In genomic region chr9:130060296-130060695, GRCh38 we compare ENCODE assay signal across 29 cellular contexts.
"Had no signal": no experiment of that assay in that cellular context is flagged by ENCODE, and none has a peak within 500 bp of the region (broad histone marks: within the 10 kb centered on the region; RNA-seq: fewer than 3 reads in every experiment).

No MANE protein-coding gene starts in this region.

- H3K4me1 Mint-ChIP-seq: nephron progenitor cell, neural crest cell had no signal

- H3K4me3 Mint-ChIP-seq: naive thymus-derived CD8-positive, alpha-beta T cell; natural killer cell treated with Interleukin-12 subunit alpha and Interleukin-12 subunit beta and Interleukin-15 and Interleukin-18, amount 100 ng/mL, for 72 hours; nephron progenitor cell; neural crest cell; stimulated activated effector memory CD8-positive, alpha-beta T cell treated with anti-CD3 and anti-CD28 coated beads, Interleukin-12 subunit alpha, Interleukin-12 subunit beta, amount 100 ng/mL, for 72 hours; stimulated activated naive B cell treated with anti-CD40 and anti-IgM and Interleukin-4, amounts not matched to agents 10 μg/mL and 1 μg/mL and 100 μg/mL, for 72 hours; stimulated activated naive CD8-positive, alpha-beta T cell treated with anti-CD3 and anti-CD28 coated beads, Interleukin-15, Interleukin-2, amounts not matched to agents 100 ng/mL and 50 ng/mL, for 24 hours; type B pancreatic cell had no signal

- H3K27ac Mint-ChIP-seq: nephron progenitor cell; progenitor cell of endocrine pancreas; stimulated activated naive CD8-positive, alpha-beta T cell treated with anti-CD3 and anti-CD28 coated beads, Interleukin-15, Interleukin-2, amounts not matched to agents 100 ng/mL and 50 ng/mL, for 24 hours; type B pancreatic cell had no signal

- H3K9me3 Mint-ChIP-seq: naive thymus-derived CD8-positive, alpha-beta T cell; natural killer cell treated with Interleukin-12 subunit alpha and Interleukin-12 subunit beta and Interleukin-15 and Interleukin-18, amount 100 ng/mL, for 72 hours; nephron progenitor cell; neural crest cell; stimulated activated effector memory CD8-positive, alpha-beta T cell treated with anti-CD3 and anti-CD28 coated beads, Interleukin-12 subunit alpha, Interleukin-12 subunit beta, amount 100 ng/mL, for 72 hours; stimulated activated naive B cell treated with anti-CD40 and anti-IgM and Interleukin-4, amounts not matched to agents 10 μg/mL and 1 μg/mL and 100 μg/mL, for 72 hours; stimulated activated naive CD8-positive, alpha-beta T cell treated with anti-CD3 and anti-CD28 coated beads, Interleukin-15, Interleukin-2, amounts not matched to agents 100 ng/mL and 50 ng/mL, for 24 hours; type B pancreatic cell had no signal

- H3K36me3 ChIP-seq: ovary, right lobe of liver, transverse colon, uterus had no signal

- DNase-seq: naive thymus-derived CD8-positive, alpha-beta T cell; nephron progenitor cell; nucleus accumbens; ovary; psoas muscle; right cardiac atrium; right lobe of liver; small intestine; stimulated activated CD4-positive, alpha-beta T cell treated with anti-CD3 and anti-CD28 coated beads, Interleukin-15, amount 100 ng/mL, for 24 hours; stimulated activated CD4-positive, alpha-beta T cell treated with anti-CD3 and anti-CD28 coated beads, Interleukin-2, amount 100 ng/mL, for 24 hours; stimulated activated CD4-positive, alpha-beta T cell treated with anti-CD3 and anti-CD28 coated beads, Interleukin-2, amount 100 ng/mL, for 48 hours; stimulated activated CD4-positive, alpha-beta T cell treated with anti-CD3 and anti-CD28 coated beads, Interleukin-4, amount 100 ng/mL, for 24 hours; stimulated activated naive B cell treated with anti-CD40 and anti-IgM and Interleukin-4, amounts not matched to agents 10 μg/mL and 1 μg/mL and 100 μg/mL, for 72 hours; stimulated activated naive CD4-positive, alpha-beta T cell treated with Interleukin-2 at 50 U/mL for 16 hours; testis; tibial artery; transverse colon; upper lobe of right lung; uterus had no signal

- H3K9me3 ChIP-seq: neutrophil, ovary, psoas muscle, right lobe of liver, sigmoid colon, suprapubic skin, testis, tibial artery, transverse colon, upper lobe of right lung, uterus had no signal

- H3K4me1 ChIP-seq: psoas muscle, testis, uterus had no signal

- H3K4me3 ChIP-seq: ovary, psoas muscle, right lobe of liver, sigmoid colon, suprapubic skin, testis, tibial artery, transverse colon, upper lobe of right lung, uterus had no signal

- H3K27ac ChIP-seq: neutrophil, ovary, parathyroid adenoma, psoas muscle, right lobe of liver, sigmoid colon, suprapubic skin, testis, tibial artery, transverse colon, upper lobe of right lung, uterus had no signal

- H3K27me3 ChIP-seq: neutrophil, ovary, right lobe of liver, sigmoid colon, suprapubic skin, testis, tibial artery, transverse colon, upper lobe of right lung, uterus had no signal

- H3K9ac ChIP-seq: parathyroid adenoma had no signal

- H3K27me3 Mint-ChIP-seq: naive thymus-derived CD8-positive, alpha-beta T cell; natural killer cell treated with Interleukin-12 subunit alpha and Interleukin-12 subunit beta and Interleukin-15 and Interleukin-18, amount 100 ng/mL, for 72 hours; progenitor cell of endocrine pancreas; stimulated activated naive B cell treated with anti-CD40 and anti-IgM and Interleukin-4, amounts not matched to agents 10 μg/mL and 1 μg/mL and 100 μg/mL, for 72 hours; stimulated activated naive CD8-positive, alpha-beta T cell treated with anti-CD3 and anti-CD28 coated beads, Interleukin-15, Interleukin-2, amounts not matched to agents 100 ng/mL and 50 ng/mL, for 24 hours; type B pancreatic cell had no signal
